21 cellular contexts compared by ENCODE assay signal in the genomic region with DNA sequence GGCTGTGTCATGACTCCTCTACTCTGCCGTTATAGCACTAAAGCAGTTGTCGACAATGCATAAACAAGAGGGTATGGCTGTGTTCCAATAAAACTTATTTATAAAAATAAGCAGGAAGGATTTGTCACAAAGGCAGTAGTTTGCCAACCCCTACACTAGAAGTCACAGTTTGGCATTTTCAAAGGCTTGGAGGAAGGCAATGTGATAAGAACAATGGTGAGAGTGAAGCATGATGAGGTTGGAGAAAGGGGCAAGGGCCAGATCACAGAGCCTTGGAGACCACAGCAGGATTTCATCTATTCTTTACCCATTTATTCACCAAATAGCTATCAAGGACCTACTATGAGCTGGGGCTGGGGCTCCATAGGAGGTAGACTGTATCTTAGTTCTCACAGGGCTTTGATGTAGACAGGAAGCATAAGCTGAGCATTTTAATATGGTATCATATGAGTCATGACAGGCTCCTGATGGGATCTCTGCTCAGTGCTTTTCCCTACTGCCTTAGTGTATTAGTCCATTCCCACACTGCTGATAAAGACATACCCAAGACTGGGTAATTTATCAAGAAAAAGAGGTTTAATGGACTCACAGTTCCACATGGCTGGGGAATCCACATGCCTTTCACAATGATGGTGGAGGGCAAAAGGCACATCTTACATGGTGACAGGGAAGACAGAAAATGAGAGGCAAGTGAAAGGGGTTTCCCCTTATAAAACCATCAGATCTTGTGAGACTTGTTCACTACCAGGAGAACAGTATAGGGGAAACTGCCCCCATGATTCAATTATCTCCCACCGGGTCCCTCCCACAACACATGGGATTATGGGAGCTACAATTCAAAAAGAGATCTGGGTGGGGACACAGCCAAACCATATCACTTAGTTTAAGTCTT. TPM values are rescaled to one million over a fixed set of nuclear protein-coding genes. Genes with fewer than 3 reads are reported as not detected.
DNase-seq lines count a peak whose midpoint lies in the region; ATAC-seq, FAIRE-seq and TF ChIP-seq lines count a peak whose summit lies in the region.
"Had no signal": no experiment of that assay in that cellular context is flagged by ENCODE, and none has a peak within 500 bp of the region (broad histone marks: within the 10 kb centered on the region; RNA-seq: fewer than 3 reads in every experiment).

No MANE protein-coding gene starts in this region.

- WGBS in right lobe of liver (ENCODE audit: insufficient coverage, low coverage, low lambda C conversion rate, missing lambda C conversion rate) = 55% methylated on average over 3 of the region's 3 CpGs
- WGBS in HepG2 (ENCODE audit: low lambda C conversion rate) = 0% methylated on average over 3 of the region's 3 CpGs
- WGBS in aorta, 2 donors = 30 to 33% methylated on average over 3 of the region's 3 CpGs

- no TSS peak for BruUV-seq in HepG2 (replicated peaks; lab: Mats Ljungman, UMichigan)

- CTCF ChIA-PET in HepG2 (lab: Yijun Ruan, JAX; ENCODE audit: low intra/inter-chr PET ratio, low total read pairs) = no interaction called here

- H3K27me3 ChIP-seq in right lobe of liver (no peaks in the 10 kb centered on the region), HepG2 (ENCODE audit: control insufficient read depth in 1 of 2, insufficient read depth in 2 of 2, low read length in 2 of 2) (no peaks in the 10 kb centered on the region; a peak in 1 of 5 replicates), foreskin keratinocyte (no peaks in the 10 kb centered on the region), aorta (ENCODE audit: control insufficient read depth in 1 of 2, insufficient read depth in 2 of 2, low read length in 1 of 2) (no peaks in the 10 kb centered on the region), lower lobe of right lung (ENCODE audit: low read depth) (no peaks in the 10 kb centered on the region)
- H3K27me3 ChIP-seq: upper lobe of right lung had no signal

- no peaks in the 10 kb centered on the region for H3K79me2 ChIP-seq in HepG2 (ENCODE audit: insufficient read depth, low read length)

- H3K9ac ChIP-seq in HepG2 (ENCODE audit: insufficient read depth, low read depth, low read length) = no peak overlapping the region

- H4K20me1 ChIP-seq in HepG2 (ENCODE audit: insufficient read depth, low read length) = no peaks in the 10 kb centered on the region

- TF ChIP-seq POLR2A in right lobe of liver (IDR thresholded peaks at IDR 0.05) (no peak), HepG2 (IDR thresholded peaks at IDR 0.05; ENCODE audit: insufficient read depth in 1 of 2, low read depth in 2 of 2, low read length in 2 of 2) (no peak)

- no peaks in the 10 kb centered on the region for H3K27me3 Mint-ChIP-seq in activated naive CD8-positive, alpha-beta T cell treated with anti-CD3 and anti-CD28 coated beads for 36 hours
- H3K27me3 Mint-ChIP-seq: T-cell had no signal

- H3K9me3 ChIP-seq in right lobe of liver (no peaks in the 10 kb centered on the region), HepG2 (ENCODE audit: low read length) (no peaks in the 10 kb centered on the region), aorta (ENCODE audit: control insufficient read depth, low read length) (no peaks in the 10 kb centered on the region), lower lobe of right lung (no peaks in the 10 kb centered on the region)
- H3K9me3 ChIP-seq: upper lobe of right lung had no signal

- ATAC-seq in right lobe of liver (peak; percentile 24 to 66 (median 48)), HepG2 (no peak), foreskin keratinocyte (peak; percentile 47), aorta (ENCODE audit: low FRiP score) (peak; percentile 15), lower lobe of right lung (no peak)
- ATAC-seq: upper lobe of right lung had no signal

- H3K4me3 Mint-ChIP-seq in activated naive CD8-positive, alpha-beta T cell treated with anti-CD3 and anti-CD28 coated beads for 36 hours = no peak overlapping the region
- H3K4me3 Mint-ChIP-seq: H9, T-cell had no signal

- intact Hi-C loops in right lobe of liver (cut with DNase I) = loop anchor here (10.0 kb wide), 2 partner anchors 229 to 289 kb away; a partner anchor contains a TSS
- intact Hi-C loops in HepG2 (cut with micrococcal nuclease; ENCODE audit: unreplicated experiment) = no loop called here
- intact Hi-C loops in aorta (cut with DNase I) = no loop called here
- intact Hi-C loops in lower lobe of right lung (cut with DNase I) = no loop called here

- H3K4me2 ChIP-seq in HepG2 (ENCODE audit: low read depth, low read length) = no peak overlapping the region

- H3K27ac ChIP-seq in right lobe of liver (no peak overlapping the region), HepG2 (ENCODE audit: extremely low read length, insufficient read depth, low read length) (no peak overlapping the region), foreskin keratinocyte (no peak overlapping the region), aorta (ENCODE audit: low read depth in 1 of 2, low read length in 2 of 2) (no peak overlapping the region), lower lobe of right lung (no peak overlapping the region)
- H3K27ac ChIP-seq: upper lobe of right lung had no signal

- H3K4me3 ChIP-seq in right lobe of liver (no peak overlapping the region), HepG2 (replicated peaks in 1 of 3; ENCODE audit: insufficient read depth in 1 of 3, low read depth in 2 of 3, low read length in 3 of 3) (no peak overlapping the region), aorta (ENCODE audit: low read length in 2 of 2) (no peak overlapping the region), lower lobe of right lung (no peak overlapping the region)
- H3K4me3 ChIP-seq: lung, upper lobe of right lung had no signal

- peaks cover 5% of the 10 kb centered on the region for H3K9me3 Mint-ChIP-seq in activated naive CD8-positive, alpha-beta T cell treated with anti-CD3 and anti-CD28 coated beads for 36 hours

- DNase-seq in right lobe of liver (no peak), HepG2 (ENCODE audit: low spot score) (no peak), foreskin keratinocyte (peak in 1 of 2 donors; percentile 20), aorta (no peak), DMS 273 treated with DMSO at 0.1 percent for 48 hours (lab: John Stamatoyannopoulos, UW) (no peak), KG1 (lab: John Stamatoyannopoulos, UW) (no peak), lower lobe of right lung (no peak)
- DNase-seq in activated naive CD8-positive, alpha-beta T cell treated with anti-CD3 and anti-CD28 coated beads for 36 hours = no peak
- DNase-seq: activated CD4-positive, alpha-beta T cell treated with anti-CD3 and anti-CD28 coated beads for 48 hours; activated CD8-positive, alpha-beta memory T cell treated with anti-CD3 and anti-CD28 coated beads, Interleukin-2, amount 50 U/mL, for 48 hours; activated gamma-delta T cell; EL; H9; NCI-H526; occipital lobe; T-cell; upper lobe of right lung had no signal

- H3K27ac Mint-ChIP-seq in activated naive CD8-positive, alpha-beta T cell treated with anti-CD3 and anti-CD28 coated beads for 36 hours = peak overlapping the region; percentile 55
- H3K27ac Mint-ChIP-seq: H9, T-cell had no signal

- no peak for TF ChIP-seq CTCF in right lobe of liver (IDR thresholded peaks at IDR 0.05)
- no peak for TF ChIP-seq CTCF in HepG2 (CRISPR knock-in tag; IDR thresholded peaks at IDR 0.05)
- TF ChIP-seq CTCF in foreskin keratinocyte (conservative IDR thresholded peaks at IDR 0.05) = no peak
- no peak for TF ChIP-seq CTCF in lower lobe of right lung (IDR thresholded peaks at IDR 0.05)

- TF ChIP-seq RAD21 in HepG2 (CRISPR knock-in tag; IDR thresholded peaks at IDR 0.05) = no peak

- H2AFZ ChIP-seq in HepG2 (ENCODE audit: low read length) = no peak overlapping the region

- no peaks in the 10 kb centered on the region for H3K36me3 ChIP-seq in right lobe of liver
- H3K36me3 ChIP-seq in HepG2 (replicated peaks in 1 of 2; ENCODE audit: control insufficient read depth in 1 of 2, insufficient read depth in 2 of 2, low read length in 2 of 2) = no peaks in the 10 kb centered on the region
- H3K36me3 ChIP-seq in aorta (ENCODE audit: control insufficient read depth in 1 of 2, insufficient read depth in 2 of 2, low read length in 1 of 2) = no peaks in the 10 kb centered on the region
- no peaks in the 10 kb centered on the region for H3K36me3 ChIP-seq in lower lobe of right lung
- H3K36me3 ChIP-seq: upper lobe of right lung had no signal

- TF ChIP-seq EP300 in HepG2 (IDR thresholded peaks at IDR 0.05; ENCODE audit: low read depth in 2 of 2, low read length in 2 of 2) (no peak), HepG2 (CRISPR knock-in tag; IDR thresholded peaks at IDR 0.05; ENCODE audit: borderline replicate concordance) (no peak)

- in situ Hi-C loops in HepG2 (cut with HindIII; ENCODE audit: extremely low pct_ligation_motif_present, low pct_unique_long_range_greater_than_20kb) = no loop called here

- no peak for FAIRE-seq in HepG2 (lab: Jason Lieb, UNC)
- FAIRE-seq: colon, GM18507, TTC549 had no signal

- H3K36me3 Mint-ChIP-seq in activated naive CD8-positive, alpha-beta T cell treated with anti-CD3 and anti-CD28 coated beads for 36 hours = peaks cover 3% of the 10 kb centered on the region
- H3K36me3 Mint-ChIP-seq: T-cell had no signal

- POLR2A ChIA-PET in HepG2 (lab: Yijun Ruan, JAX) = no interaction called here

- H3K4me1 Mint-ChIP-seq in activated naive CD8-positive, alpha-beta T cell treated with anti-CD3 and anti-CD28 coated beads for 36 hours = peaks cover 13% of the 10 kb centered on the region

- H3K4me1 ChIP-seq in right lobe of liver (no peaks in the 10 kb centered on the region), HepG2 (ENCODE audit: insufficient read depth, low read length) (no peaks in the 10 kb centered on the region), foreskin keratinocyte (no peaks in the 10 kb centered on the region), aorta (ENCODE audit: control insufficient read depth in 1 of 2, insufficient read depth in 2 of 2, low read length in 2 of 2) (peaks cover 3% of the 10 kb centered on the region in 2 donors), lower lobe of right lung (no peaks in the 10 kb centered on the region)

RNA-seq across cellular contexts. Expression of a gene that starts 58.9 kb away (rescaled TPM):
- total RNA-seq in right lobe of liver (10 to 100 TPM in 3 of 6 experiments, 1 to 10 TPM in 3; 3.8 to 15.7 (median 7.9) TPM), HepG2 (2016; rRNA removed; fragmentation: Illumina TruSeq; extraction: Trizol) (17.8 and 23.3 TPM in 2 replicates), foreskin keratinocyte (11.1 and 11.3 TPM in 2 replicates), aorta (10 to 100 TPM; 39.2 to 51.4 TPM), lower lobe of right lung (36.5 TPM)
- total RNA-seq in HepG2 (2016; cell fraction: cytosol; rRNA removed; fragmentation: Illumina TruSeq; extraction: Trizol; ENCODE audit: low read depth) = 1.8 and 2.6 TPM in 2 replicates
- total RNA-seq in HepG2 (2016; cell fraction: insoluble cytoplasmic fraction; rRNA removed; fragmentation: Illumina TruSeq; extraction: Trizol) = 18.9 and 23.0 TPM in 2 replicates
- 5.3 and 7.4 TPM in 2 replicates for total RNA-seq in HepG2 (2016; cell fraction: membrane; rRNA removed; fragmentation: Illumina TruSeq; extraction: Trizol)
- 13.4 and 15.2 TPM in 2 replicates for total RNA-seq in HepG2 (2016; cell fraction: nucleus; rRNA removed; fragmentation: Illumina TruSeq; extraction: Trizol)
- polyA plus RNA-seq in HepG2 (2011; rRNA removed) (9.4 and 11.9 TPM in 2 replicates), foreskin keratinocyte (3.1 and 3.3 TPM in 2 replicates), aorta (10 to 100 TPM; 14.9 to 25.8 TPM)
- polyA plus RNA-seq in HepG2 (2011; cell fraction: cytosol; rRNA removed) = 5.7 and 7.3 TPM in 2 replicates
- 3.9 and 6.2 TPM in 2 replicates for polyA plus RNA-seq in HepG2 (2011; cell fraction: nucleus; rRNA removed)
- polyA plus RNA-seq in HepG2 (2012) = 4.0 and 4.3 TPM in 2 replicates
- polyA plus RNA-seq in HepG2 (2016; cell fraction: cytosol; fragmentation: Illumina TruSeq; extraction: Trizol; ENCODE audit: low read depth) = 0.48 and 0.78 TPM in 2 replicates
- polyA plus RNA-seq in HepG2 (2016; cell fraction: insoluble cytoplasmic fraction; fragmentation: Illumina TruSeq; extraction: Trizol; ENCODE audit: low read depth) = 9.7 and 10.4 TPM in 2 replicates
- polyA plus RNA-seq in HepG2 (2016; cell fraction: membrane; fragmentation: Illumina TruSeq; extraction: Trizol; ENCODE audit: low read depth) = 1.3 and 1.5 TPM in 2 replicates
- polyA plus RNA-seq in HepG2 (2016; cell fraction: nucleus; fragmentation: Illumina TruSeq; extraction: Trizol; ENCODE audit: insufficient read depth, low read depth) = 9.8 and 12.4 TPM in 2 replicates
- 8.4 and 29.8 TPM in 2 replicates for polyA minus RNA-seq in HepG2 (2011; rRNA and poly(A)+ RNA removed; ENCODE audit: low replicate concordance)
- polyA minus RNA-seq in HepG2 (2011; cell fraction: cytosol; rRNA and poly(A)+ RNA removed) = 6.3 and 8.6 TPM in 2 replicates
- polyA minus RNA-seq in HepG2 (2011; cell fraction: nucleus; rRNA and poly(A)+ RNA removed) = 21.3 and 23.7 TPM in 2 replicates
- 10 to 100 TPM; 40.8 to 42.2 TPM for total RNA-seq in activated naive CD8-positive, alpha-beta T cell treated with anti-CD3 and anti-CD28 coated beads for 36 hours

Comparison
In these comparisons a context has a peak if more than half of its experiments do, and no peak if none do; other contexts are left out.
1. ATAC-seq: peak in right lobe of liver (4 of 4), foreskin keratinocyte (single experiment) and aorta (single experiment); none in HepG2 (single experiment) and lower lobe of right lung (0 of 2).
2. intact Hi-C loops: an anchor here in right lobe of liver (10.0 kb wide); none called in HepG2, aorta and lower lobe of right lung.